Comparison of ENCODE assay signal across 8 cellular contexts in the genomic region with DNA sequence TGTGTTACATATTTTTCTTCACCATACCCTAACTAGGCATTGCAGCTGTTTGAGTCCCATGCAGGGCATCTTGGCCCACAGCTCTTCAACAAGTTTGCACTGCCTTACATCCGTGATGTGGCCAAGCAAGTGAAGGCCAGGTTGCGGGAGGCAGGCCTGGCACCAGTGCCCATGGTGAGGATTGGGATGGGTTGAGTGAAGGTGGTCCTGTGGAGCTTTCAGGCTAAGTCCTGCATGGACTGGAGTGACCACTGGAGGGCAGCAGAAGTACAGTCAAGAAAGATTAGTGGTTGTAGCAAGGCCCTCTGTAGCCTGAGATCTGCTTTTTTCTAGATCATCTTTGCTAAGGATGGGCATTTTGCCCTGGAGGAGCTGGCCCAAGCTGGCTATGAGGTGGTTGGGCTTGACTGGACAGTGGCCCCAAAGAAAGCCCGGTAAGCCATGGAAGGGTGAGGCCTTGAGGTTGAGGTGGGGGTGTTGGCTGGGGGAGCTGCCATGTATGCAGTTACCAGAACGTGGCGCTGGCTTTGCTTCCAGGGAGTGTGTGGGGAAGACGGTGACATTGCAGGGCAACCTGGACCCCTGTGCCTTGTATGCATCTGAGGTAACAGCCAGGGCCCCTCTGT. TPM values are rescaled to one million over a fixed set of nuclear protein-coding genes. Genes with fewer than 3 reads are reported as not detected.
DNase-seq lines count a peak whose midpoint lies in the region; ATAC-seq, FAIRE-seq and TF ChIP-seq lines count a peak whose summit lies in the region.

No MANE protein-coding gene starts in this region.

- no peak overlapping the region for H3K27ac Mint-ChIP-seq in neural progenitor cell
- H3K27ac Mint-ChIP-seq in stimulated activated naive CD8-positive, alpha-beta T cell treated with anti-CD3 and anti-CD28 coated beads, Interleukin-15, amount 100 ng/mL, for 72 hours, result no peak overlapping the region

- ATAC-seq in Panc1, result 0 out of 2 replicates have a peak, but pooled peaks have one; percentile 23
- no peak for ATAC-seq in stimulated activated naive CD8-positive, alpha-beta T cell treated with anti-CD3 and anti-CD28 coated beads, Interleukin-15, amount 100 ng/mL, for 72 hours
- no peak for ATAC-seq in HG03457 (IDR thresholded peaks at IDR 0.05; ENCODE audit: unreplicated experiment)

- H3K9me2 ChIP-seq in Karpas-422 (replicated peaks; ENCODE audit: insufficient read depth, low read length), result no peaks in the 10 kb centered on the region

- H3K36me3 ChIP-seq in Karpas-422 (ENCODE audit: insufficient read depth, low read length) (0 out of 2 replicates have a peak, but pooled peaks cover 6% of the 10 kb centered on the region), Panc1 (ENCODE audit: control insufficient read depth, insufficient read depth, low read length) (no peaks in the 10 kb centered on the region), neural progenitor cell (no peaks in the 10 kb centered on the region)

- no peaks in the 10 kb centered on the region for H3K9me3 Mint-ChIP-seq in neural progenitor cell
- no peaks in the 10 kb centered on the region for H3K9me3 Mint-ChIP-seq in stimulated activated naive CD8-positive, alpha-beta T cell treated with anti-CD3 and anti-CD28 coated beads, Interleukin-15, amount 100 ng/mL, for 72 hours

- H2AFZ ChIP-seq in Karpas-422 (ENCODE audit: low read length), result no peak overlapping the region
- no peak overlapping the region for H2AFZ ChIP-seq in neural progenitor cell (replicated peaks)

- CTCF ChIA-PET in Panc1 (lab: Charles Lee), result interaction anchor here (0.6 to 1.8 kb wide), 4 partner anchors 286 to 312 kb away, joined by 3 to 9 read pairs (median 8); no protein-coding TSS in a partner anchor

- H3K27me3 Mint-ChIP-seq in neural progenitor cell (ENCODE audit: insufficient read depth, low read depth), result peaks cover 2% of the 10 kb centered on the region
- no peaks in the 10 kb centered on the region for H3K27me3 Mint-ChIP-seq in stimulated activated naive CD8-positive, alpha-beta T cell treated with anti-CD3 and anti-CD28 coated beads, Interleukin-15, amount 100 ng/mL, for 72 hours

- H3K9me3 ChIP-seq in Karpas-422 (ENCODE audit: low read length), result no peaks in the 10 kb centered on the region
- no peaks in the 10 kb centered on the region for H3K9me3 ChIP-seq in Panc1 (ENCODE audit: control insufficient read depth, insufficient read depth, low read depth, low read length)
- H3K9me3 ChIP-seq in neural progenitor cell (ENCODE audit: low read depth), result no peaks in the 10 kb centered on the region

- DNase-seq in D721Med (ENCODE audit: insufficient read length, low spot score) (no peak), Karpas-422 (peak; percentile 90), Panc1 (ENCODE audit: low read depth, low spot score) (peak; percentile 79), fibroblast of mammary gland (ENCODE audit: low read depth) (peak; percentile 89), neural progenitor cell (ENCODE audit: low spot score) (peak; percentile 88)
- DNase-seq in activated T-cell treated with anti-CD3 and anti-CD28 coated beads, Interleukin-2, amount 50 U/mL, for 48 hours, result peak; percentile 86 to 88
- peak; percentile 79 to 81 for DNase-seq in stimulated activated naive CD8-positive, alpha-beta T cell treated with anti-CD3 and anti-CD28 coated beads, Interleukin-15, amount 100 ng/mL, for 72 hours

- H3K4me2 ChIP-seq in Karpas-422 (ENCODE audit: low read depth, low read length, poor library complexity, severe bottlenecking), result no peak overlapping the region
- no peak overlapping the region for H3K4me2 ChIP-seq in neural progenitor cell

- peaks cover 39% of the 10 kb centered on the region for H3K4me1 Mint-ChIP-seq in neural progenitor cell
- H3K4me1 Mint-ChIP-seq in stimulated activated naive CD8-positive, alpha-beta T cell treated with anti-CD3 and anti-CD28 coated beads, Interleukin-15, amount 100 ng/mL, for 72 hours, result peaks cover 48% of the 10 kb centered on the region

- H3K4me1 ChIP-seq in Karpas-422 (ENCODE audit: low read length) (peaks cover 35% of the 10 kb centered on the region), Panc1 (ENCODE audit: control insufficient read depth, insufficient read depth, low read length) (peaks cover 17% of the 10 kb centered on the region), neural progenitor cell (peaks cover 5% of the 10 kb centered on the region)

- peaks cover 3% of the 10 kb centered on the region for H3K36me3 Mint-ChIP-seq in neural progenitor cell

- peaks cover 20% of the 10 kb centered on the region; the same call in 1 of the 2 replicates for H3K79me2 ChIP-seq in Karpas-422 (ENCODE audit: low read length)
- peaks cover 10% of the 10 kb centered on the region for H3K79me2 ChIP-seq in neural progenitor cell (ENCODE audit: low read depth)

- intact Hi-C loops in Panc1 (cut with micrococcal nuclease; ENCODE audit: unreplicated experiment), result loop anchor here (5.0 to 10.0 kb wide), 3 partner anchors 177 to 478 kb away; partner anchors contain the start of genes TESK2 and ZSWIM5

- BruUV-seq in Panc1 (replicated peaks; lab: Mats Ljungman, UMichigan), result no TSS peak

- POLR2A ChIA-PET in Panc1 (lab: Charles Lee), result no interaction called here

- H3K27me3 ChIP-seq in Karpas-422 (ENCODE audit: low read length) (no peaks in the 10 kb centered on the region), Panc1 (ENCODE audit: control insufficient read depth, insufficient read depth, low read length) (no peaks in the 10 kb centered on the region), neural progenitor cell (peaks cover 3% of the 10 kb centered on the region)

- H3K27ac ChIP-seq in Karpas-422 (ENCODE audit: low read length) (no peak overlapping the region), Panc1 (ENCODE audit: low read length) (no peak overlapping the region), neural progenitor cell (no peak overlapping the region)

- FAIRE-seq in D721Med (lab: Jason Lieb, UNC), result no peak

- H3K4me3 Mint-ChIP-seq in neural progenitor cell, result peak overlapping the region; percentile 77
- H3K4me3 Mint-ChIP-seq in stimulated activated naive CD8-positive, alpha-beta T cell treated with anti-CD3 and anti-CD28 coated beads, Interleukin-15, amount 100 ng/mL, for 72 hours, result peak overlapping the region; percentile 50 to 95

- H4K20me1 ChIP-seq in Karpas-422 (ENCODE audit: insufficient read depth, low read depth, low read length) (no peaks in the 10 kb centered on the region), neural progenitor cell (ENCODE audit: low read depth) (peaks cover 3% of the 10 kb centered on the region)

- in situ Hi-C loops in Panc1 (cut with HindIII; ENCODE audit: low pct_unique_long_range_greater_than_20kb, low sequenced_read_pairs), result no loop called here

- H3K4me3 ChIP-seq in Karpas-422 (ENCODE audit: low read length) (no peak overlapping the region), Panc1 (ENCODE audit: low read depth in 2 of 2, low read length in 2 of 2) (no peak overlapping the region), fibroblast of mammary gland (ENCODE audit: control insufficient read depth, low read depth, low read length) (no peak overlapping the region), neural progenitor cell (no peak overlapping the region)

- H3K9ac ChIP-seq in Karpas-422 (ENCODE audit: low read length) (0 out of 2 replicates have a peak overlapping the region, but pooled peaks have one; percentile 5), neural progenitor cell (no peak overlapping the region)

- TF ChIP-seq CTCF in D721Med (IDR thresholded peaks at IDR 0.05; ENCODE audit: insufficient read depth, missing control alignments) (peak; percentile 91), Panc1 (IDR thresholded peaks at IDR 0.05) (peak; percentile 92), fibroblast of mammary gland (conservative IDR thresholded peaks at IDR 0.05; ENCODE audit: control insufficient read depth, insufficient read depth, low read depth, low read length) (peak; percentile 88), neural progenitor cell (IDR thresholded peaks at IDR 0.05) (peak; percentile 96)

- H3F3A ChIP-seq in neural progenitor cell (ENCODE audit: low read depth), result peaks cover 7% of the 10 kb centered on the region

RNA-seq across cellular contexts. Expression of gene UROD, which starts 2.5 kb away (rescaled TPM):
- 99.1 and 127 TPM in 2 replicates for total RNA-seq in Karpas-422 (2014; rRNA removed; shearing (Covaris generic); ENCODE audit: low replicate concordance)
- total RNA-seq in Panc1 (2021; ENCODE audit: unreplicated experiment) (76.8 TPM), neural progenitor cell (ENCODE audit: low replicate concordance) (46.5 and 59.8 TPM in 2 replicates)
- polyA plus RNA-seq in Panc1 (2012; ENCODE audit: insufficient read length), result 96.1 TPM

RNA-seq across cellular contexts. Expression of gene HECTD3, which starts 3.4 kb away (rescaled TPM):
- 6.9 and 8.8 TPM in 2 replicates for total RNA-seq in Karpas-422 (2014; rRNA removed; shearing (Covaris generic); ENCODE audit: low replicate concordance)
- total RNA-seq in Panc1 (2021; ENCODE audit: unreplicated experiment) (27.2 TPM), neural progenitor cell (ENCODE audit: low replicate concordance) (13.1 and 26.7 TPM in 2 replicates)
- polyA plus RNA-seq in Panc1 (2012; ENCODE audit: insufficient read length), result 25.2 TPM

RNA-seq across cellular contexts. Expression of gene EIF2B3, which starts 28.1 kb away (rescaled TPM):
- 22.4 and 25.0 TPM in 2 replicates for total RNA-seq in Karpas-422 (2014; rRNA removed; shearing (Covaris generic); ENCODE audit: low replicate concordance)
- 32.2 TPM for total RNA-seq in Panc1 (2021; ENCODE audit: unreplicated experiment)
- polyA plus RNA-seq in Panc1 (2012; ENCODE audit: insufficient read length), result 24.7 TPM
- total RNA-seq in neural progenitor cell (ENCODE audit: low replicate concordance), result 29.1 and 33.7 TPM in 2 replicates
